30 cellular contexts compared by ENCODE assay signal in the genomic region with DNA sequence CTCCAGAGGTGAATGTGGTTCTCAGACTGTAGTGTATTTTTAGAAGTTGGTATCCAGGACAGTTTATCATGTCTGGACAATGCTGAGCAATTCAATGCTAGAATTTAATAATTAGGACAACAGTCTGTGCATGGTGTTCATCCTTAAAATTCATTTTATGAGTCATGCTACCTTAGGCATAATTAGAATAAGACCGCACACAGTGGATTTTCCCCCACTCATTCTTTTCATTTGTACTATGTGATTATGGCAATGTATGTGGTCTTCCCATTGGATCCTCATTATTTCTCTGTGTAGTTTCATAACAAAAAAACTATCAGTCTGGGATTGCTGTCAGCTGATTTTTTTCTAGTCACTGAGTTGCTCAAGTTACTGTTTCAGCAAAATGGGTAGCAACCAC.
"Had no signal": no experiment of that assay in that cellular context is flagged by ENCODE, and none has a peak within 500 bp of the region (broad histone marks: within the 10 kb centered on the region; RNA-seq: fewer than 3 reads in every experiment).

No MANE protein-coding gene starts in this region.

- H3K27ac ChIP-seq: left lung, lower lobe of right lung, neural progenitor cell, neutrophil, parathyroid adenoma, psoas muscle, right lobe of liver, stomach, testis, thyroid gland, uterus had no signal

- H2AFZ ChIP-seq: neural progenitor cell, parathyroid adenoma had no signal

- H3K27me3 ChIP-seq: left lung, neural progenitor cell, neutrophil, right lobe of liver, stomach, testis, thyroid gland, uterus had no signal

- H3K9ac ChIP-seq: neural progenitor cell, parathyroid adenoma had no signal

- H3K4me1 Mint-ChIP-seq: immature natural killer cell, mesothelial cell of epicardium, neural progenitor cell had no signal

- H3K36me3 ChIP-seq: left lung, lower lobe of right lung, neural progenitor cell, neutrophil, right lobe of liver, stomach, thyroid gland, uterus had no signal

- H3K4me1 ChIP-seq: left lung, lower lobe of right lung, neural progenitor cell, parathyroid adenoma, psoas muscle, right lobe of liver, testis, thyroid gland, uterus had no signal

- H3K4me3 Mint-ChIP-seq: immature natural killer cell; mesothelial cell of epicardium; naive B cell; natural killer cell; nephron progenitor cell; neural progenitor cell; stimulated activated naive B cell treated with anti-CD40 and anti-IgM and Interleukin-4, amounts not matched to agents 10 μg/mL and 1 μg/mL and 100 μg/mL, for 72 hours had no signal

- H3K27ac Mint-ChIP-seq: immature natural killer cell; mesothelial cell of epicardium; natural killer cell; neural progenitor cell; stimulated activated naive B cell treated with anti-CD40 and anti-IgM and Interleukin-4, amounts not matched to agents 10 μg/mL and 1 μg/mL and 100 μg/mL, for 72 hours had no signal

- FAIRE-seq: islet of Langerhans, kidney had no signal

- H3K27me3 Mint-ChIP-seq: naive B cell had no signal

- H3K4me2 ChIP-seq: neural progenitor cell had no signal

- H3K9me3 ChIP-seq: left lung, lower lobe of right lung, neutrophil, right lobe of liver, stomach, testis, thyroid gland, uterus had no signal

- H3K79me2 ChIP-seq: parathyroid adenoma had no signal

- ATAC-seq: left colon; left lung; lower lobe of right lung; natural killer cell; psoas muscle; right lobe of liver; stimulated activated naive B cell treated with anti-CD40 and anti-IgM and Interleukin-4, amounts not matched to agents 10 μg/mL and 1 μg/mL and 100 μg/mL, for 72 hours; stimulated activated naive CD8-positive, alpha-beta T cell treated with anti-CD3 and anti-CD28 coated beads, Interleukin-15, Interleukin-2, amounts not matched to agents 100 U/mL and 50 U/mL, for 24 hours had no signal

- H3K36me3 Mint-ChIP-seq: naive B cell, natural killer cell, neural progenitor cell had no signal

- DNase-seq: hypothalamus; immature natural killer cell; kidney; left colon; left lung; lower lobe of right lung; mesendoderm; naive B cell; natural killer cell; nephron progenitor cell; occipital lobe; psoas muscle; right lobe of liver; stimulated activated CD4-positive, alpha-beta T cell treated with anti-CD3 and anti-CD28 coated beads, Interleukin-12 subunit alpha, Interleukin-12 subunit beta, amount 100 ng/mL, for 4 hours; stimulated activated CD4-positive, alpha-beta T cell treated with anti-CD3 and anti-CD28 coated beads, Interleukin-15, amount 100 ng/mL, for 24 hours; stimulated activated CD4-positive, alpha-beta T cell treated with anti-CD3 and anti-CD28 coated beads, Interleukin-2, amount 100 ng/mL, for 24 hours; stimulated activated CD4-positive, alpha-beta T cell treated with anti-CD3 and anti-CD28 coated beads, Interleukin-4, amount 100 ng/mL, for 1 hour; stimulated activated naive B cell treated with anti-CD40 and anti-IgM and Interleukin-4, amounts not matched to agents 10 μg/mL and 1 μg/mL and 100 μg/mL, for 72 hours; stimulated activated naive CD8-positive, alpha-beta T cell treated with anti-CD3 and anti-CD28 coated beads, Interleukin-15, Interleukin-2, amounts not matched to agents 100 U/mL and 50 U/mL, for 24 hours; stomach; testis; thyroid gland; trophoblast cell; uterus had no signal

- H3K4me3 ChIP-seq: left lung, lower lobe of right lung, neural progenitor cell, psoas muscle, right lobe of liver, skin epidermis, stomach, testis, thyroid gland, uterus had no signal
